In genomic region chr19:55368701-55369563, GRCh38 we compare ENCODE assay signal across 7 cellular contexts. TPM values are rescaled to one million over a fixed set of nuclear protein-coding genes. Genes with fewer than 3 reads are reported as not detected.
A peak's percentile ranks its signal among the peaks of the same experiment; 100 is the strongest.
DNase-seq lines count a peak whose midpoint lies in the region; ATAC-seq and TF ChIP-seq lines count a peak whose summit lies in the region.

No MANE protein-coding gene starts in this region.

- intact Hi-C loops in PC-3 (cut with micrococcal nuclease) = no loop called here

- peaks cover 5% of the 10 kb centered on the region for H3F3A ChIP-seq in PC-3 (ENCODE audit: low read length, unreplicated experiment)

- DNase-seq in GM03348 (ENCODE audit: low spot score) (peak; percentile 95), PC-3 (peak; percentile 67), epithelial cell of proximal tubule (ENCODE audit: low read depth) (no peak), osteocyte (ENCODE audit: extremely low spot score, unreplicated experiment) (no peak), SHP77 treated with DMSO at 0.1 percent for 48 hours (lab: John Stamatoyannopoulos, UW) (no peak), LoVo (ENCODE audit: low spot score) (no peak), NCI-H446 treated with DMSO at 0.1 percent for 48 hours (lab: John Stamatoyannopoulos, UW) (no peak)

- no peaks in the 10 kb centered on the region for H3K9me3 ChIP-seq in PC-3 (ENCODE audit: low read length)

- peaks cover 36% of the 10 kb centered on the region for H3K4me1 Mint-ChIP-seq in osteocyte (ENCODE audit: unreplicated experiment)

- BruUV-seq in PC-3 (replicated peaks; lab: Mats Ljungman, UMichigan) = no TSS peak

- peak overlapping the region; percentile 78 for H3K4me2 ChIP-seq in PC-3 (ENCODE audit: low read length)

- POLR2A ChIA-PET in PC-3 (lab: Charles Lee; ENCODE audit: unreplicated experiment) = no interaction called here

- H3K27ac Mint-ChIP-seq in osteocyte (ENCODE audit: unreplicated experiment) = no peak overlapping the region

- TF ChIP-seq CTCF in PC-3 (conservative IDR thresholded peaks at IDR 0.05; ENCODE audit: low read depth, low read length) (no peak), epithelial cell of proximal tubule (conservative IDR thresholded peaks at IDR 0.05; ENCODE audit: low read depth, low read length) (no peak), osteocyte (IDR thresholded peaks at IDR 0.05) (no peak)

- no peaks in the 10 kb centered on the region for H3K27me3 Mint-ChIP-seq in osteocyte (ENCODE audit: unreplicated experiment)

- H3K36me3 Mint-ChIP-seq in osteocyte (ENCODE audit: unreplicated experiment) = no peaks in the 10 kb centered on the region

- no peaks in the 10 kb centered on the region for H3K9me3 Mint-ChIP-seq in osteocyte (ENCODE audit: unreplicated experiment)

- H3K27me3 ChIP-seq in PC-3 (ENCODE audit: low read length) = no peaks in the 10 kb centered on the region

- H3K9ac ChIP-seq in PC-3 (ENCODE audit: low read length) = no peak overlapping the region

- H3K27ac ChIP-seq in PC-3 (ENCODE audit: low read length) = no peak overlapping the region

- no peaks in the 10 kb centered on the region for H3K9me2 ChIP-seq in PC-3 (replicated peaks; ENCODE audit: low read length)

- peak overlapping the region; percentile 66; the same call in 1 of the 2 replicates for H2AFZ ChIP-seq in PC-3 (ENCODE audit: low read length)

- peak overlapping the region; percentile 61 for H3K4me3 ChIP-seq in PC-3 (ENCODE audit: low read length)
- peak overlapping the region; percentile 34 for H3K4me3 ChIP-seq in epithelial cell of proximal tubule (ENCODE audit: low read depth, low read length)

- peak overlapping the region; percentile 29 for H3K4me3 Mint-ChIP-seq in osteocyte (ENCODE audit: unreplicated experiment)

- no peaks in the 10 kb centered on the region for H4K20me1 ChIP-seq in PC-3 (ENCODE audit: low read length)

- ATAC-seq in PC-3 = peak; percentile 30

- H3K36me3 ChIP-seq in PC-3 (ENCODE audit: low read depth, low read length) = no peaks in the 10 kb centered on the region

- peaks cover 37% of the 10 kb centered on the region for H3K4me1 ChIP-seq in PC-3 (ENCODE audit: insufficient read depth, low read length)

- H3K79me2 ChIP-seq in PC-3 (ENCODE audit: low read length) = no peaks in the 10 kb centered on the region

- CTCF ChIA-PET in PC-3 (lab: Charles Lee) = interaction anchor here (0.6 kb wide), 1 partner anchor 732 kb away, joined by 20 read pairs; no protein-coding TSS in a partner anchor

RNA-seq across cellular contexts. Expression of gene IL11, which starts 1.3 kb away (rescaled TPM):
- 7.5 and 10.7 TPM in 2 replicates for total RNA-seq in PC-3 (2014; rRNA removed)
- 31.0 and 42.8 TPM in 2 replicates for total RNA-seq in epithelial cell of proximal tubule
- total RNA-seq in osteocyte = 0.91 and 1.0 TPM in 2 replicates

RNA-seq across cellular contexts. Expression of gene GARIN5B, which starts 5.9 kb away (rescaled TPM):
- total RNA-seq in PC-3 (2014; rRNA removed) = not detected in 2 replicates
- not detected in 2 replicates for total RNA-seq in epithelial cell of proximal tubule
- not detected in 2 replicates for total RNA-seq in osteocyte

RNA-seq across cellular contexts. Expression of gene TMEM190, which starts 7.7 kb away (rescaled TPM):
- total RNA-seq in PC-3 (2014; rRNA removed) (not detected in 2 replicates), epithelial cell of proximal tubule (not detected in 2 replicates), osteocyte (not detected in 2 replicates)

RNA-seq across cellular contexts. Expression of gene COX6B2, which starts 14.4 kb away (rescaled TPM):
- total RNA-seq in PC-3 (2014; rRNA removed) = 0.80 and 2.4 TPM in 2 replicates
- total RNA-seq in epithelial cell of proximal tubule = 0.23 TPM in 1 of 2 replicates, not detected in the other
- total RNA-seq in osteocyte = not detected in 2 replicates

RNA-seq across cellular contexts. Expression of gene TMEM238, which starts 15.2 kb away (rescaled TPM):
- total RNA-seq in PC-3 (2014; rRNA removed) (22.1 and 22.8 TPM in 2 replicates), epithelial cell of proximal tubule (16.3 and 21.4 TPM in 2 replicates), osteocyte (0.70 and 1.1 TPM in 2 replicates)

Comparison
In these comparisons a context has a peak if more than half of its experiments do, and no peak if none do; other contexts are left out.
1. DNase-seq: peak in GM03348 (single experiment) and PC-3 (single experiment); none in epithelial cell of proximal tubule (single experiment), osteocyte (single experiment), SHP77 treated with DMSO at 0.1 percent for 48 hours (single experiment), LoVo (single experiment) and NCI-H446 treated with DMSO at 0.1 percent for 48 hours (single experiment).